15 cellular contexts compared by ENCODE assay signal in the genomic region with DNA sequence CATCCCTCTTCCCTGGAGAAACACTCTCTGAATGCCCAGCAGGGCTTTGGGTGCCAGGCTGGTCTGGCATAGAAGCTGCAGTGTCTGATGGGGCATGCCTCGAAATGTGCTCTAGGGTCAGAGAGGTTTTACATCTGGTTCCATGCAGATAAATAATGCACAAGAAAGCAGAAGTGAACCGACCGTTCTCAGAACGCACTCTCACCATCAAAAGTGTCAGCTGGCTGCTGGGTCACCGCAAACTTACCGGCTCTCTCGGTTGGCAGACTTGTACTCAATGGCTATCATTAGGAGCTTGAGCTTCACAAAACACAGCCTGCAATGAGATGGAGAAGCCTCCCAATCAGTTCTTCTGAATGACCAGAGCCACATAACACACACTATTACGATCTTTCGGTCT.
DNase-seq lines count a peak whose midpoint lies in the region; ATAC-seq and TF ChIP-seq lines count a peak whose summit lies in the region.
"Had no signal": no experiment of that assay in that cellular context is flagged by ENCODE, and none has a peak within 500 bp of the region (broad histone marks: within the 10 kb centered on the region; RNA-seq: fewer than 3 reads in every experiment).

No MANE protein-coding gene starts in this region.

- H3K9me3 ChIP-seq in T-helper 17 cell (ENCODE audit: control insufficient read depth, low read length, poor library complexity, severe bottlenecking) (no peaks in the 10 kb centered on the region), A673 (ENCODE audit: low read depth, low read length, poor library complexity, severe bottlenecking) (no peaks in the 10 kb centered on the region)

- no peak overlapping the region for H3K4me3 Mint-ChIP-seq in T-helper 17 cell
- H3K4me3 Mint-ChIP-seq: memory B cell; stimulated activated naive CD8-positive, alpha-beta T cell treated with anti-CD3 and anti-CD28 coated beads, Interleukin-15, amount 100 ng/mL, for 72 hours had no signal

- no peak overlapping the region for H3K4me3 ChIP-seq in A673 (ENCODE audit: low read depth, low read length, poor library complexity, severe bottlenecking)

- no peaks in the 10 kb centered on the region for H3K36me3 Mint-ChIP-seq in T-helper 17 cell (ENCODE audit: low read depth)
- H3K36me3 Mint-ChIP-seq: memory B cell had no signal

- no peak overlapping the region for H3K27ac Mint-ChIP-seq in T-helper 17 cell
- H3K27ac Mint-ChIP-seq: memory B cell; stimulated activated naive CD8-positive, alpha-beta T cell treated with anti-CD3 and anti-CD28 coated beads, Interleukin-15, amount 100 ng/mL, for 72 hours had no signal

- ATAC-seq in GM18511 (IDR thresholded peaks at IDR 0.05; ENCODE audit: unreplicated experiment) (peak; percentile 86), GM21447 (IDR thresholded peaks at IDR 0.05; ENCODE audit: unreplicated experiment) (peak; percentile 90), HG03139 (IDR thresholded peaks at IDR 0.05; ENCODE audit: unreplicated experiment) (peak; percentile 69), T-helper 17 cell (no peak)
- ATAC-seq: stimulated activated naive CD8-positive, alpha-beta T cell treated with anti-CD3 and anti-CD28 coated beads, Interleukin-15, amount 100 ng/mL, for 72 hours had no signal

- H3K27me3 ChIP-seq in A673 (replicated peaks; ENCODE audit: insufficient read depth, low read depth, low read length, poor library complexity): no peaks in the 10 kb centered on the region

- no peak for TF ChIP-seq CTCF in A673 (conservative IDR thresholded peaks at IDR 0.05; ENCODE audit: low read depth, low read length)

- no peak overlapping the region for H3K27ac ChIP-seq in A673 (ENCODE audit: low read depth, low read length, poor library complexity, severe bottlenecking)
- H3K27ac ChIP-seq: C4-2B, KMS-11 had no signal

- no peaks in the 10 kb centered on the region for H3K36me3 ChIP-seq in A673 (ENCODE audit: insufficient read depth, low read length, poor library complexity, severe bottlenecking)

- intact Hi-C loops in A673 (cut with micrococcal nuclease; ENCODE audit: unreplicated experiment): no loop called here

- POLR2A ChIA-PET in A673 (lab: Charles Lee; ENCODE audit: low non-redundant PET): no interaction called here

- H3K4me1 Mint-ChIP-seq in T-helper 17 cell: peaks cover 7% of the 10 kb centered on the region
- H3K4me1 Mint-ChIP-seq: memory B cell; stimulated activated naive CD8-positive, alpha-beta T cell treated with anti-CD3 and anti-CD28 coated beads, Interleukin-15, amount 100 ng/mL, for 72 hours had no signal

- CTCF ChIA-PET in A673 (lab: Charles Lee): no interaction called here

- H3K27me3 Mint-ChIP-seq in T-helper 17 cell: peaks cover 62% of the 10 kb centered on the region

- DNase-seq in RPMI8226 (peak; percentile 2), T-helper 17 cell (no peak), A673 (ENCODE audit: low spot score) (no peak), DMS79 (lab: John Stamatoyannopoulos, UW) (no peak), COLO668 (lab: John Stamatoyannopoulos, UW; ENCODE audit: unreplicated experiment) (no peak)
- DNase-seq: NCI-H510A; stimulated activated CD4-positive, alpha-beta T cell treated with anti-CD3 and anti-CD28 coated beads, Interleukin-2, amount 100 ng/mL, for 24 hours; stimulated activated naive CD8-positive, alpha-beta T cell treated with anti-CD3 and anti-CD28 coated beads, Interleukin-15, amount 100 ng/mL, for 72 hours; T-helper 1 cell had no signal

- peaks cover 21% of the 10 kb centered on the region for H3K4me1 ChIP-seq in A673 (ENCODE audit: insufficient read depth, low read length, poor library complexity, severe bottlenecking)

- no TSS peak for BruUV-seq in A673 (replicated peaks; lab: Mats Ljungman, UMichigan)
